In genomic region chr11:72829178-72829577, GRCh38 we compare ENCODE assay signal across 1 cellular context.
TF ChIP-seq lines count a peak whose summit lies in the region.

No MANE protein-coding gene starts in this region.

TF ChIP-seq in GM12878, 131 proteins besides CTCF, POLR2A, EP300 and RAD21:
- TF ChIP-seq ZBTB11 (CRISPR knock-in tag; IDR thresholded peaks at IDR 0.05) (no peak), EZH2 (IDR thresholded peaks at IDR 0.05; ENCODE audit: borderline replicate concordance, control insufficient read depth, low read depth, low read length) (no peak), ZBTB4 (CRISPR knock-in tag; IDR thresholded peaks at IDR 0.05) (no peak), MXI1 (IDR thresholded peaks at IDR 0.05; ENCODE audit: low read depth, low read length) (no peak), FOXM1 (IDR thresholded peaks at IDR 0.05; ENCODE audit: low read depth, low read length) (no peak), RFX5 (IDR thresholded peaks at IDR 0.05; ENCODE audit: low read depth, low read length) (no peak), BCL11A (IDR thresholded peaks at IDR 0.05; ENCODE audit: low read depth, low read length) (no peak), TCF7 (IDR thresholded peaks at IDR 0.05; ENCODE audit: borderline replicate concordance) (no peak), BMI1 (IDR thresholded peaks at IDR 0.05; ENCODE audit: borderline replicate concordance) (no peak)
